Comparison of ENCODE assay signal across 21 cellular contexts in genomic region chr1:168330285-168330684, GRCh38. TPM values are rescaled to one million over a fixed set of nuclear protein-coding genes. Genes with fewer than 3 reads are reported as not detected.
A peak's percentile ranks its signal among the peaks of the same experiment; 100 is the strongest.
DNase-seq lines count a peak whose midpoint lies in the region; ATAC-seq, FAIRE-seq and TF ChIP-seq lines count a peak whose summit lies in the region.
"Had no signal": no experiment of that assay in that cellular context is flagged by ENCODE, and none has a peak within 500 bp of the region (broad histone marks: within the 10 kb centered on the region; RNA-seq: fewer than 3 reads in every experiment).

No MANE protein-coding gene starts in this region.

- TF ChIP-seq POLR2A in transverse colon (IDR thresholded peaks at IDR 0.05): no peak

- TF ChIP-seq CTCF in foreskin keratinocyte (conservative IDR thresholded peaks at IDR 0.05) (no peak), transverse colon (IDR thresholded peaks at IDR 0.05) (no peak), tibial artery (IDR thresholded peaks at IDR 0.05) (no peak)

- peak; percentile 66 for ATAC-seq in foreskin keratinocyte

- H3K4me3 ChIP-seq in transverse colon (no peak overlapping the region), tibial artery (no peak overlapping the region)
- H3K4me3 ChIP-seq: GM23248 had no signal

- no peak for TF ChIP-seq EP300 in transverse colon (IDR thresholded peaks at IDR 0.05; ENCODE audit: low read depth)

- H3K36me3 ChIP-seq in transverse colon: no peaks in the 10 kb centered on the region
- H3K36me3 ChIP-seq in tibial artery: no peaks in the 10 kb centered on the region
- H3K36me3 ChIP-seq: BE2C had no signal

- intact Hi-C loops in transverse colon (cut with DNase I; ENCODE audit: low total_unique reads) (loop anchor here (10.0 kb wide), 1 partner anchor 1035 kb away; the partner anchor contains the start of genes BLZF1 and NME7), tibial artery (cut with DNase I; ENCODE audit: low total_unique reads) (no loop called here)

- FAIRE-seq in TTC549 (lab: Jason Lieb, UNC): peak; percentile 93
- FAIRE-seq: GM19239, HTR-8/SVneo had no signal

- H3K9me3 ChIP-seq in transverse colon (no peaks in the 10 kb centered on the region), tibial artery (no peaks in the 10 kb centered on the region)
- H3K9me3 ChIP-seq: BE2C had no signal

- in situ Hi-C loops in transverse colon (cut with MboI; ENCODE audit: low pct_ligation_motif_present in 1 of 4, low pct_unique_long_range_greater_than_20kb in 1 of 4, low sequenced_read_pairs in 3 of 4): loop anchor here in 2 of 4 donors (25.0 kb wide), 2 partner anchors 232 to 257 kb away; partner anchors contain the start of gene XCL1 (in 1 of the 2)

- H3K27me3 ChIP-seq in foreskin keratinocyte (no peaks in the 10 kb centered on the region), transverse colon (no peaks in the 10 kb centered on the region), tibial artery (no peaks in the 10 kb centered on the region)
- H3K27me3 ChIP-seq: BE2C had no signal

- peaks cover 6% of the 10 kb centered on the region for H3K4me1 ChIP-seq in foreskin keratinocyte
- peaks cover 0 to under 1% (median 0%) of the 10 kb centered on the region in 4 donors for H3K4me1 ChIP-seq in transverse colon
- no peaks in the 10 kb centered on the region for H3K4me1 ChIP-seq in tibial artery
- H3K4me1 ChIP-seq: BE2C had no signal

- H3K27ac ChIP-seq in foreskin keratinocyte: no peak overlapping the region
- no peak overlapping the region for H3K27ac ChIP-seq in transverse colon
- H3K27ac ChIP-seq in tibial artery: no peak overlapping the region
- H3K27ac ChIP-seq: GM23248 had no signal

- WGBS in transverse colon (ENCODE audit: low coverage in 1 of 2), 2 donors: 59 to 60% methylated on average over 3 of the region's 3 CpGs

- DNase-seq in RKO (ENCODE audit: low spot score): peak; percentile 14
- DNase-seq in foreskin keratinocyte: peak in 1 of 2 donors; percentile 47
- DNase-seq in transverse colon: peak; percentile 16
- DNase-seq in tibial artery: no peak
- DNase-seq in mucosa of gallbladder (ENCODE audit: low spot score): no peak
- DNase-seq in activated gamma-delta T cell (lab: John Stamatoyannopoulos, UW): no peak
- DNase-seq: ACHN; BE2C; C1 segment of cervical spinal cord; CD4-positive, CD25-positive, alpha-beta regulatory T cell; CD8-positive, alpha-beta memory T cell; COR-L47; DMS79 treated with DMSO at 0.1 percent for 48 hours; GF-D8; GM23248; HCEC 1CT; IMR-90; KBM-7 had no signal

RNA-seq across cellular contexts. Expression of gene TBX19, which starts 49.6 kb away (rescaled TPM):
- total RNA-seq in foreskin keratinocyte (0.24 and 0.32 TPM in 2 replicates), transverse colon (1 to 10 TPM; 1.2 to 2.9 (median 2.5) TPM), mucosa of gallbladder (3.4 TPM)
- polyA plus RNA-seq in foreskin keratinocyte: 0.35 and 0.37 TPM in 2 replicates

Comparison
In these comparisons a context has a peak if more than half of its experiments do, and no peak if none do; other contexts are left out.
1. DNase-seq: peak in RKO (single experiment) and transverse colon (single experiment); none in tibial artery (0 of 2), mucosa of gallbladder (single experiment) and activated gamma-delta T cell (single experiment).